ENCODE assay signal across 8 cellular contexts in the genomic region with DNA sequence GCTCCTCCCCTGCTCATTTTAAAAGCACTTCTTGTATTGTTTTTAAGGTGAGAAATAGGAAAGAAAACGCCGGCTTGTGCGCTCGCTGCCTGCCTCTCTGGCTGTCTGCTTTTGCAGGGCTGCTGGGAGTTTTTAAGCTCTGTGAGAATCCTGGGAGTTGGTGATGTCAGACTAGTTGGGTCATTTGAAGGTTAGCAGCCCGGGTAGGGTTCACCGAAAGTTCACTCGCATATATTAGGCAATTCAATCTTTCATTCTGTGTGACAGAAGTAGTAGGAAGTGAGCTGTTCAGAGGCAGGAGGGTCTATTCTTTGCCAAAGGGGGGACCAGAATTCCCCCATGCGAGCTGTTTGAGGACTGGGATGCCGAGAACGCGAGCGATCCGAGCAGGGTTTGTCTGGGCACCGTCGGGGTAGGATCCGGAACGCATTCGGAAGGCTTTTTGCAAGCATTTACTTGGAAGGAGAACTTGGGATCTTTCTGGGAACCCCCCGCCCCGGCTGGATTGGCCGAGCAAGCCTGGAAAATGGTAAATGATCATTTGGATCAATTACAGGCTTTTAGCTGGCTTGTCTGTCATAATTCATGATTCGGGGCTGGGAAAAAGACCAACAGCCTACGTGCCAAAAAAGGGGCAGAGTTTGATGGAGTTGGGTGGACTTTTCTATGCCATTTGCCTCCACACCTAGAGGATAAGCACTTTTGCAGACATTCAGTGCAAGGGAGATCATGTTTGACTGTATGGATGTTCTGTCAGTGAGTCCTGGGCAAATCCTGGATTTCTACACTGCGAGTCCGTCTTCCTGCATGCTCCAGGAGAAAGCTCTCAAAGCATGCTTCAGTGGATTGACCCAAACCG. TPM values are rescaled to one million over a fixed set of nuclear protein-coding genes. Genes with fewer than 3 reads are reported as not detected.
A peak's percentile ranks its signal among the peaks of the same experiment; 100 is the strongest.
DNase-seq lines count a peak whose midpoint lies in the region; ATAC-seq and TF ChIP-seq lines count a peak whose summit lies in the region.

A gene (plus strand): TSS at position 261 of the 859 bp plus-strand sequence. CDS start 469 bp downstream, at position 730.

- H3K27me3 ChIP-seq in SJCRH30 (peaks cover 26% of the 10 kb centered on the region), esophagus (ENCODE audit: control insufficient read depth in 1 of 2, insufficient read depth in 2 of 2, low read length in 2 of 2) (no peaks in the 10 kb centered on the region)

- TF ChIP-seq CTCF in type B pancreatic cell (conservative IDR thresholded peaks at IDR 0.05) = no peak

- no peaks in the 10 kb centered on the region for H3K4me1 ChIP-seq in SJCRH30
- peaks cover 4% of the 10 kb centered on the region in 2 donors for H3K4me1 ChIP-seq in esophagus (ENCODE audit: control insufficient read depth in 2 of 2, insufficient read depth in 2 of 2, low read length in 1 of 2)
- H3K4me1 ChIP-seq in mesodermal cell (ENCODE audit: control insufficient read depth, insufficient read depth, low read length, poor library complexity, severe bottlenecking) = peaks cover 57% of the 10 kb centered on the region

- WGBS in esophagus, 2 donors = 2 to 3% methylated on average over 26 of the region's 26 CpGs
- WGBS in mesodermal cell (ENCODE audit: insufficient coverage in 2 of 2), 2 experiments = 10 to 12% methylated on average over 19 to 22 of the region's 26 CpGs

- peaks cover 56% of the 10 kb centered on the region for H3K4me1 Mint-ChIP-seq in type B pancreatic cell (ENCODE audit: unreplicated experiment)

- no peak within 1 kb of the TSS for H3K27ac ChIP-seq in SJCRH30
- H3K27ac ChIP-seq in esophagus (ENCODE audit: low read depth in 2 of 2, low read length in 1 of 2) = peak within 1 kb of the TSS; percentile 91 to 99
- peak within 1 kb of the TSS; percentile 93 for H3K27ac ChIP-seq in mesodermal cell (ENCODE audit: low read depth, low read length, severe bottlenecking)

- H3K4me3 Mint-ChIP-seq in type B pancreatic cell = peak within 1 kb of the TSS; percentile 94

- H3K27me3 Mint-ChIP-seq in type B pancreatic cell = peaks cover 4% of the 10 kb centered on the region

- peak; percentile 34 for DNase-seq in GM04503 (ENCODE audit: low read depth)
- peak; percentile 44 to 71 for DNase-seq in SJCRH30
- peak; percentile 82 for DNase-seq in type B pancreatic cell (ENCODE audit: extremely low spot score, unreplicated experiment)
- DNase-seq in stimulated activated naive CD4-positive, alpha-beta T cell (lab: John Stamatoyannopoulos, UW) = no peak
- no peak for DNase-seq in activated CD4-positive, alpha-beta T cell treated with anti-CD3 and anti-CD28 coated beads for 48 hours

- no peaks in the 10 kb centered on the region for H3K36me3 Mint-ChIP-seq in type B pancreatic cell

- no peaks in the 10 kb centered on the region for H3K9me3 Mint-ChIP-seq in type B pancreatic cell

- H3K9me3 ChIP-seq in SJCRH30 (replicated peaks) (no peaks in the 10 kb centered on the region), esophagus (ENCODE audit: control insufficient read depth in 2 of 2, insufficient read depth in 1 of 2, low read depth in 1 of 2, low read length in 1 of 2) (no peaks in the 10 kb centered on the region), mesodermal cell (ENCODE audit: control insufficient read depth, low read length) (no peaks in the 10 kb centered on the region)

- peak within 1 kb of the TSS; percentile 50 for H3K4me3 ChIP-seq in SJCRH30
- peak within 1 kb of the TSS; percentile 59 to 92 for H3K4me3 ChIP-seq in esophagus (ENCODE audit: low read depth in 1 of 2, low read length in 2 of 2)
- H3K4me3 ChIP-seq in mesodermal cell (ENCODE audit: extremely low read depth, insufficient read depth, low read length, poor library complexity, severe bottlenecking) = peak within 1 kb of the TSS; percentile 47

- H3K27ac Mint-ChIP-seq in type B pancreatic cell = peak within 1 kb of the TSS; percentile 94

- H3K36me3 ChIP-seq in SJCRH30 = no peaks in the 10 kb centered on the region
- H3K36me3 ChIP-seq in esophagus (ENCODE audit: control insufficient read depth in 2 of 2, insufficient read depth in 2 of 2, low read length in 1 of 2) = no peaks in the 10 kb centered on the region
- no peaks in the 10 kb centered on the region for H3K36me3 ChIP-seq in mesodermal cell (ENCODE audit: control insufficient read depth, insufficient read depth, low read length)

- ATAC-seq in HG03103 (IDR thresholded peaks at IDR 0.05; ENCODE audit: low read depth, unreplicated experiment) = peak; percentile 68

RNA-seq across cellular contexts. Expression of the gene that starts here (rescaled TPM):
- 0.18 and 0.46 TPM in 2 replicates for total RNA-seq in SJCRH30 (2014; rRNA removed; shearing (Covaris generic))
- 1 to 10 TPM; 1.6 to 2.2 TPM for polyA plus RNA-seq in esophagus
- polyA plus RNA-seq in mesodermal cell (2013, experiment 1 of 2) = 10.4 TPM
- 9.4 TPM for polyA plus RNA-seq in mesodermal cell (2013, experiment 2 of 2)
- total RNA-seq in type B pancreatic cell (ENCODE audit: low replicate concordance) = 13.3 and 28.2 TPM in 2 replicates

Comparison
In these comparisons a context has a peak if more than half of its experiments do, and no peak if none do; other contexts are left out.
1. Peak in DNase-seq and H3K4me3 ChIP-seq in SJCRH30; RNA of the gene not detected or under 1 TPM.
2. DNase-seq: peak in GM04503 (single experiment) and type B pancreatic cell (single experiment); none in stimulated activated naive CD4-positive, alpha-beta T cell (0 of 6) and activated CD4-positive, alpha-beta T cell treated with anti-CD3 and anti-CD28 coated beads for 48 hours (single experiment).
3. Peak in every context shown above with its lines, with median percentiles within 50 percentile points of each other: H3K4me3 ChIP-seq.